In genomic region chr18:56282234-56283104, GRCh38 we compare ENCODE assay signal across 9 cellular contexts.
"Had no signal": no experiment of that assay in that cellular context is flagged by ENCODE, and none has a peak within 500 bp of the region (broad histone marks: within the 10 kb centered on the region; RNA-seq: fewer than 3 reads in every experiment).

No MANE protein-coding gene starts in this region.

- ATAC-seq: GM23338 had no signal

- H3K27ac ChIP-seq: HL-60, KMS-11 had no signal

- FAIRE-seq: H1, H54 had no signal

- H3K4me3 ChIP-seq: GM23338 had no signal

- DNase-seq: H9, HCEC 1CT, Karpas-422, KBM-7 had no signal

- H3K4me2 ChIP-seq: GM23338, KMS-11 had no signal

- H2AFZ ChIP-seq: GM23338 had no signal

- H3K9ac ChIP-seq: KMS-11 had no signal
